ENCODE assay signal across 26 cellular contexts in the genomic region with DNA sequence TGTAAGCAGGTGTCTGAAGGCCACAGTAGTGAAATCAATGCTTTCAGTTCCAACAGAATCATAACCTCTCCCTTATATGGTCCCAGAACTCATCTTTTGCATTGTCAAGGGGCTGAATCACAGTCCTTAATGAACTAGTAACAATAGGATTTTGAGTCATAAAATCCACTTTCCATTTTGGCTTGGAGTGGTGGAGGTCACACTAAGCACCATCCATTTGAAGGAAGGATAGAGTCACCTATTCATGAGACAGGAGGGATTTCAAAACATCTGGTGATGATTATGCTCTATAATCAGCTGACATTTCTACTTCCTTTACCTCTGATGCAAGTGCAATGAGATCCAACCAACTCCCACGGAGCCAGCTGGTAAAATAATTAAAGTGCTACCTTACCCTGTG. TPM values are rescaled to one million over a fixed set of nuclear protein-coding genes. Genes with fewer than 3 reads are reported as not detected.
"Had no signal": no experiment of that assay in that cellular context is flagged by ENCODE, and none has a peak within 500 bp of the region (broad histone marks: within the 10 kb centered on the region; RNA-seq: fewer than 3 reads in every experiment).

No MANE protein-coding gene starts in this region.

- H3K4me3 ChIP-seq: gastroesophageal sphincter, skin epidermis, tibial nerve, uterus had no signal

- H3K9me3 ChIP-seq: gastroesophageal sphincter, neutrophil, tibial nerve, uterus had no signal

- ATAC-seq: activated naive CD4-positive, alpha-beta T cell treated with anti-CD3 and anti-CD28 coated beads, Interleukin-2, amount 50 U/mL, for 72 hours; activated T-cell treated with anti-CD3 and anti-CD28 coated beads, Interleukin-2, amount 50 U/mL, for 4 hours; gastroesophageal sphincter; left ventricle myocardium superior; naive thymus-derived CD8-positive, alpha-beta T cell; stimulated activated naive B cell treated with anti-CD40 and anti-IgM and Interleukin-4, amounts not matched to agents 10 μg/mL and 1 μg/mL and 100 μg/mL, for 72 hours had no signal

- H3K4me3 Mint-ChIP-seq: activated T-cell treated with anti-CD3 and anti-CD28 coated beads, Interleukin-2, amount 50 U/mL, for 4 hours; endodermal cell; naive thymus-derived CD8-positive, alpha-beta T cell; stimulated activated naive B cell treated with anti-CD40 and anti-IgM and Interleukin-4, amounts not matched to agents 10 μg/mL and 1 μg/mL and 100 μg/mL, for 72 hours; T-helper 1 cell treated with Interleukin-12 subunit alpha and Interleukin-12 subunit beta and Interleukin-4 antibody, amounts not matched to agents 30 μg/mL and 1 μg/mL, for 36 hours had no signal

- H3K27me3 Mint-ChIP-seq: stimulated activated naive B cell treated with anti-CD40 and anti-IgM and Interleukin-4, amounts not matched to agents 10 μg/mL and 1 μg/mL and 100 μg/mL, for 72 hours had no signal

- H3K4me1 Mint-ChIP-seq: naive thymus-derived CD8-positive, alpha-beta T cell; stimulated activated naive B cell treated with anti-CD40 and anti-IgM and Interleukin-4, amounts not matched to agents 10 μg/mL and 1 μg/mL and 100 μg/mL, for 72 hours had no signal

- H3K27me3 ChIP-seq: neutrophil, tibial nerve, uterus had no signal

- H3K4me1 ChIP-seq: gastroesophageal sphincter, tibial nerve, uterus had no signal

- H3K27ac Mint-ChIP-seq: activated naive CD4-positive, alpha-beta T cell treated with anti-CD3 and anti-CD28 coated beads, Interleukin-2, amount 50 U/mL, for 72 hours; endodermal cell; naive thymus-derived CD8-positive, alpha-beta T cell; stimulated activated naive B cell treated with anti-CD40 and anti-IgM and Interleukin-4, amounts not matched to agents 10 μg/mL and 1 μg/mL and 100 μg/mL, for 72 hours; T-helper 1 cell treated with Interleukin-12 subunit alpha and Interleukin-12 subunit beta and Interleukin-4 antibody, amounts not matched to agents 30 μg/mL and 1 μg/mL, for 36 hours had no signal

- H3K36me3 ChIP-seq: gastroesophageal sphincter, neutrophil, tibial nerve, uterus, WERI-Rb-1 had no signal

- H3K27ac ChIP-seq: gastroesophageal sphincter, neutrophil, skin epidermis, tibial nerve, uterus, WERI-Rb-1 had no signal

- H3K9me3 Mint-ChIP-seq: activated naive CD4-positive, alpha-beta T cell treated with anti-CD3 and anti-CD28 coated beads, Interleukin-2, amount 50 U/mL, for 72 hours; endodermal cell; T-helper 1 cell treated with Interleukin-12 subunit alpha and Interleukin-12 subunit beta and Interleukin-4 antibody, amounts not matched to agents 30 μg/mL and 1 μg/mL, for 36 hours had no signal

- H3K36me3 Mint-ChIP-seq: activated naive CD4-positive, alpha-beta T cell treated with anti-CD3 and anti-CD28 coated beads, Interleukin-2, amount 50 U/mL, for 72 hours; naive thymus-derived CD8-positive, alpha-beta T cell; stimulated activated naive B cell treated with anti-CD40 and anti-IgM and Interleukin-4, amounts not matched to agents 10 μg/mL and 1 μg/mL and 100 μg/mL, for 72 hours had no signal

- DNase-seq: activated CD4-positive, alpha-beta T cell treated with anti-CD3 and anti-CD28 coated beads, Interleukin-2, amount 50 U/mL, for 48 hours; activated effector memory CD4-positive, alpha-beta T cell treated with anti-CD3 and anti-CD28 coated beads, Interleukin-2, amount 50 U/mL, for 16 hours; activated T-cell treated with anti-CD3 and anti-CD28 coated beads, Interleukin-2, amount 50 U/mL, for 4 hours; amygdala; endodermal cell; erythroblast; islet precursor cell; left ventricle myocardium superior; mesenchymal stem cell; naive thymus-derived CD8-positive, alpha-beta T cell; posterior cingulate gyrus; stimulated activated CD4-positive, alpha-beta T cell treated with anti-CD3 and anti-CD28 coated beads, Interleukin-15, amount 100 ng/mL, for 24 hours; stimulated activated CD4-positive, alpha-beta T cell treated with anti-CD3 and anti-CD28 coated beads, Interleukin-4, amount 100 ng/mL, for 1 hour; stimulated activated naive B cell treated with anti-CD40 and anti-IgM and Interleukin-4, amounts not matched to agents 10 μg/mL and 1 μg/mL and 100 μg/mL, for 72 hours; uterus; WERI-Rb-1 had no signal

RNA-seq across cellular contexts. Expression of a gene that starts 59.2 kb away (rescaled TPM):
- total RNA-seq: activated naive CD4-positive, alpha-beta T cell treated with anti-CD3 and anti-CD28 coated beads, Interleukin-2, amount 50 U/mL, for 72 hours; activated T-cell treated with anti-CD3 and anti-CD28 coated beads, Interleukin-2, amount 50 U/mL, for 4 hours; bronchial epithelial cell; dermis microvascular lymphatic vessel endothelial cell; left ventricle myocardium superior; mucosa of gallbladder; naive thymus-derived CD8-positive, alpha-beta T cell; subcutaneous adipose tissue had no signal
